ENCODE assay signal across 23 cellular contexts in the genomic region with DNA sequence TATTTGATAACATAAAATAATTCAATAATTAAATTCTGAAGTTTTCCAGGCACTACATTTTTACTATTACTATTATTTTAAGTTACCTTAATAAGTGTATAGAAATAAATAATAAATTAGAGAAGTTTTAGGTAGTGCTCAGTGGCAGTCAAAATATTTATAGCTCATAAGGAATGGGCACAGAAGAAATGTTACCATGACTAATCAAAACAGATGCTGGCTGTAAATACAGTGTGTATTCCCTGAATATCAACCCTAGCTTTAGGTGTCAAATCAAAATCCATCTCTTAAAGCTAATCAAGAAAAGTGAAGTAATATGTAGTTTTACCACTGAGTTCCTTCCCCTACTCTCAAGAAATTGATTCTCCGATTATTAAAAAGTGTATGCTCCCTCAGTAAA.
"Had no signal": no experiment of that assay in that cellular context is flagged by ENCODE, and none has a peak within 500 bp of the region (broad histone marks: within the 10 kb centered on the region; RNA-seq: fewer than 3 reads in every experiment).

No MANE protein-coding gene starts in this region.

- H3K27ac ChIP-seq: brain microvascular endothelial cell, esophagus muscularis mucosa, gastroesophageal sphincter, tibial artery, VCaP had no signal

- ATAC-seq: activated CD8-positive, alpha-beta T cell treated with anti-CD3 and anti-CD28 coated beads for 36 hours; activated naive CD8-positive, alpha-beta T cell treated with anti-CD3 and anti-CD28 coated beads, Interleukin-2, amount 50 U/mL, for 24 hours; gastroesophageal sphincter; left lobe of liver; natural killer cell treated with Interleukin-12 subunit alpha and Interleukin-12 subunit beta and Interleukin-15 and Interleukin-18, amount 100 ng/mL, for 72 hours; stimulated activated effector memory CD8-positive, alpha-beta T cell treated with anti-CD3 and anti-CD28 coated beads, Interleukin-12 subunit alpha, Interleukin-12 subunit beta, amount 100 ng/mL, for 72 hours; stimulated activated naive CD8-positive, alpha-beta T cell treated with anti-CD3 and anti-CD28 coated beads, Interleukin-15, amount 100 ng/mL, for 72 hours had no signal

- DNase-seq: activated CD4-positive, alpha-beta T cell treated with anti-CD3 and anti-CD28 coated beads, Interleukin-2, amount 10 ng/mL, durations not matched to agents 7 days and 5 days; activated CD4-positive, CD25-positive, alpha-beta regulatory T cell treated with anti-CD3 and anti-CD28 coated beads, Interleukin-2, amount 50 U/mL, for 72 hours; activated CD8-positive, alpha-beta T cell treated with anti-CD3 and anti-CD28 coated beads for 36 hours; activated gamma-delta T cell; activated naive CD4-positive, alpha-beta T cell treated with anti-CD3 and anti-CD28 coated beads, Interleukin-2, amount 50 U/mL, for 16 hours; activated naive CD8-positive, alpha-beta T cell treated with anti-CD3 and anti-CD28 coated beads, Interleukin-2, amount 50 U/mL, for 24 hours; anterior cingulate cortex; brain microvascular endothelial cell; central memory CD4-positive, alpha-beta T cell; effector memory CD4-positive, alpha-beta T cell; head of caudate nucleus; kidney; mammary epithelial cell; small intestine; stimulated activated CD4-positive, alpha-beta T cell treated with anti-CD3 and anti-CD28 coated beads, Interleukin-2, amount 100 ng/mL, for 24 hours; stimulated activated naive CD8-positive, alpha-beta T cell treated with anti-CD3 and anti-CD28 coated beads, Interleukin-15, amount 100 ng/mL, for 72 hours; tibial artery had no signal

- H3K9me3 ChIP-seq: esophagus muscularis mucosa, gastroesophageal sphincter, tibial artery had no signal

- H3K4me3 ChIP-seq: esophagus muscularis mucosa, gastroesophageal sphincter, tibial artery had no signal

- H3K36me3 ChIP-seq: brain microvascular endothelial cell had no signal

- H3K27me3 ChIP-seq: brain microvascular endothelial cell, esophagus muscularis mucosa, gastroesophageal sphincter, tibial artery had no signal
